In genomic region chrX:6120329-6120728, GRCh38 we compare ENCODE assay signal across 31 cellular contexts.
"Had no signal": no experiment of that assay in that cellular context is flagged by ENCODE, and none has a peak within 500 bp of the region (broad histone marks: within the 10 kb centered on the region; RNA-seq: fewer than 3 reads in every experiment).

No MANE protein-coding gene starts in this region.

- H3K4me3 Mint-ChIP-seq: activated CD4-positive, alpha-beta memory T cell treated with anti-CD3 and anti-CD28 coated beads for 36 hours; activated CD4-positive, alpha-beta T cell treated with anti-CD3 and anti-CD28 coated beads for 36 hours; activated CD4-positive, alpha-beta T cell treated with anti-CD3 and anti-CD28 coated beads, Interleukin-2, amount 10 ng/mL, durations not matched to agents 7 days and 5 days; activated CD8-positive, alpha-beta memory T cell treated with anti-CD3 and anti-CD28 coated beads, Interleukin-2, amount 10 ng/mL, durations not matched to agents 7 days and 5 days; activated naive CD4-positive, alpha-beta T cell treated with anti-CD3 and anti-CD28 coated beads, Interleukin-2, amount 10 ng/mL, durations not matched to agents 7 days and 5 days; activated naive CD8-positive, alpha-beta T cell treated with anti-CD3 and anti-CD28 coated beads for 36 hours; central memory CD8-positive, alpha-beta T cell; T-helper 1 cell treated with Interleukin-12 subunit alpha and Interleukin-12 subunit beta and Interleukin-4 antibody, amounts not matched to agents 30 μg/mL and 1 μg/mL, for 36 hours; T-helper 2 cell treated with Interferon-gamma antibody and Interleukin-4, amounts not matched to agents 5 μg/mL and 100 μg/mL, for 36 hours had no signal

- H3K4me2 ChIP-seq: KMS-11, SK-N-SH had no signal

- H3K4me1 ChIP-seq: SJSA1 had no signal

- DNase-seq: activated CD4-positive, alpha-beta memory T cell treated with anti-CD3 and anti-CD28 coated beads for 36 hours; activated CD4-positive, alpha-beta T cell treated with anti-CD3 and anti-CD28 coated beads for 36 hours; activated CD4-positive, alpha-beta T cell treated with anti-CD3 and anti-CD28 coated beads, Interleukin-2, amount 10 ng/mL, durations not matched to agents 7 days and 5 days; activated CD8-positive, alpha-beta memory T cell treated with anti-CD3 and anti-CD28 coated beads for 24 hours; activated CD8-positive, alpha-beta memory T cell treated with anti-CD3 and anti-CD28 coated beads, Interleukin-2, amount 10 ng/mL, durations not matched to agents 7 days and 5 days; activated CD8-positive, alpha-beta memory T cell treated with anti-CD3 and anti-CD28 coated beads, Interleukin-2, amount 50 U/mL, for 48 hours; activated effector memory CD4-positive, alpha-beta T cell treated with Interleukin-2 at 50 U/mL for 16 hours; activated naive CD4-positive, alpha-beta T cell treated with anti-CD3 and anti-CD28 coated beads, Interleukin-2, amount 10 ng/mL, durations not matched to agents 7 days and 5 days; activated naive CD8-positive, alpha-beta T cell treated with anti-CD3 and anti-CD28 coated beads for 36 hours; activated T-cell treated with anti-CD3 and anti-CD28 coated beads, Interleukin-2, amount 50 U/mL, for 48 hours; amniotic stem cell; aorta; NCI-H1092 treated with DMSO at 0.1 percent for 48 hours; NCI-H1417 treated with DMSO at 0.1 percent for 48 hours; NCI-H187 treated with DMSO at 0.1 percent for 48 hours; NCI-H2081; NCI-H226; NCI-H446 treated with DMSO at 0.1 percent for 48 hours; NCI-H526; NCI-H774; SHP77 treated with DMSO at 0.1 percent for 48 hours; SK-N-SH had no signal

- H3K36me3 Mint-ChIP-seq: activated CD4-positive, alpha-beta memory T cell treated with anti-CD3 and anti-CD28 coated beads for 36 hours; activated CD8-positive, alpha-beta memory T cell treated with anti-CD3 and anti-CD28 coated beads, Interleukin-2, amount 10 ng/mL, durations not matched to agents 7 days and 5 days; activated naive CD4-positive, alpha-beta T cell treated with anti-CD3 and anti-CD28 coated beads, Interleukin-2, amount 10 ng/mL, durations not matched to agents 7 days and 5 days; activated naive CD8-positive, alpha-beta T cell treated with anti-CD3 and anti-CD28 coated beads for 36 hours had no signal

- ATAC-seq: activated CD4-positive, alpha-beta T cell treated with anti-CD3 and anti-CD28 coated beads for 36 hours; activated CD4-positive, CD25-positive, alpha-beta regulatory T cell treated with anti-CD3 and anti-CD28 coated beads, Interleukin-2, amount 50 U/mL, for 24 hours; activated CD8-positive, alpha-beta memory T cell treated with anti-CD3 and anti-CD28 coated beads, Interleukin-2, amount 10 ng/mL, durations not matched to agents 7 days and 5 days; Panc1 had no signal

- H3K36me3 ChIP-seq: cardiac muscle cell, SJSA1 had no signal

- H3K27ac ChIP-seq: cardiac muscle cell, coronary artery, KMS-11, SJSA1 had no signal

- H3K9me3 ChIP-seq: SJSA1, SK-N-SH had no signal

- H3K9me2 ChIP-seq: SK-N-SH had no signal

- H3K4me3 ChIP-seq: cardiac muscle cell, coronary artery, SJSA1 had no signal

- H3K4me1 Mint-ChIP-seq: activated CD4-positive, alpha-beta T cell treated with anti-CD3 and anti-CD28 coated beads for 36 hours; activated CD4-positive, alpha-beta T cell treated with anti-CD3 and anti-CD28 coated beads, Interleukin-2, amount 10 ng/mL, durations not matched to agents 7 days and 5 days; activated CD8-positive, alpha-beta memory T cell treated with anti-CD3 and anti-CD28 coated beads, Interleukin-2, amount 10 ng/mL, durations not matched to agents 7 days and 5 days; activated naive CD4-positive, alpha-beta T cell treated with anti-CD3 and anti-CD28 coated beads, Interleukin-2, amount 10 ng/mL, durations not matched to agents 7 days and 5 days; activated naive CD8-positive, alpha-beta T cell treated with anti-CD3 and anti-CD28 coated beads for 36 hours; central memory CD8-positive, alpha-beta T cell had no signal

- H3K27me3 Mint-ChIP-seq: activated CD4-positive, alpha-beta memory T cell treated with anti-CD3 and anti-CD28 coated beads for 36 hours; activated CD4-positive, alpha-beta T cell treated with anti-CD3 and anti-CD28 coated beads for 36 hours; activated CD4-positive, alpha-beta T cell treated with anti-CD3 and anti-CD28 coated beads, Interleukin-2, amount 10 ng/mL, durations not matched to agents 7 days and 5 days; activated CD8-positive, alpha-beta memory T cell treated with anti-CD3 and anti-CD28 coated beads, Interleukin-2, amount 10 ng/mL, durations not matched to agents 7 days and 5 days; activated naive CD4-positive, alpha-beta T cell treated with anti-CD3 and anti-CD28 coated beads, Interleukin-2, amount 10 ng/mL, durations not matched to agents 7 days and 5 days; activated naive CD8-positive, alpha-beta T cell treated with anti-CD3 and anti-CD28 coated beads for 36 hours; central memory CD8-positive, alpha-beta T cell had no signal

- H3K27ac Mint-ChIP-seq: activated CD4-positive, alpha-beta memory T cell treated with anti-CD3 and anti-CD28 coated beads for 36 hours; activated CD4-positive, alpha-beta T cell treated with anti-CD3 and anti-CD28 coated beads for 36 hours; activated CD4-positive, alpha-beta T cell treated with anti-CD3 and anti-CD28 coated beads, Interleukin-2, amount 10 ng/mL, durations not matched to agents 7 days and 5 days; activated CD8-positive, alpha-beta memory T cell treated with anti-CD3 and anti-CD28 coated beads, Interleukin-2, amount 10 ng/mL, durations not matched to agents 7 days and 5 days; activated naive CD4-positive, alpha-beta T cell treated with anti-CD3 and anti-CD28 coated beads, Interleukin-2, amount 10 ng/mL, durations not matched to agents 7 days and 5 days; activated naive CD8-positive, alpha-beta T cell treated with anti-CD3 and anti-CD28 coated beads for 36 hours; T-helper 1 cell treated with Interleukin-12 subunit alpha and Interleukin-12 subunit beta and Interleukin-4 antibody, amounts not matched to agents 30 μg/mL and 1 μg/mL, for 36 hours; T-helper 2 cell treated with Interferon-gamma antibody and Interleukin-4, amounts not matched to agents 5 μg/mL and 100 μg/mL, for 36 hours had no signal

- H3K9me3 Mint-ChIP-seq: activated CD4-positive, alpha-beta memory T cell treated with anti-CD3 and anti-CD28 coated beads for 36 hours; activated CD4-positive, alpha-beta T cell treated with anti-CD3 and anti-CD28 coated beads, Interleukin-2, amount 10 ng/mL, durations not matched to agents 7 days and 5 days; activated naive CD8-positive, alpha-beta T cell treated with anti-CD3 and anti-CD28 coated beads for 36 hours; T-helper 1 cell treated with Interleukin-12 subunit alpha and Interleukin-12 subunit beta and Interleukin-4 antibody, amounts not matched to agents 30 μg/mL and 1 μg/mL, for 36 hours; T-helper 2 cell treated with Interferon-gamma antibody and Interleukin-4, amounts not matched to agents 5 μg/mL and 100 μg/mL, for 36 hours had no signal

- H3K9ac ChIP-seq: KMS-11, SK-N-SH had no signal

- H3K27me3 ChIP-seq: cardiac muscle cell, SJSA1 had no signal
